Comparison of ENCODE assay signal across 8 cellular contexts in genomic region chr7:149261321-149261828, GRCh38.
DNase-seq lines count a peak whose midpoint lies in the region; ATAC-seq, FAIRE-seq and TF ChIP-seq lines count a peak whose summit lies in the region.

No MANE protein-coding gene starts in this region.

- TF ChIP-seq POLR2A in H54 (IDR thresholded peaks at IDR 0.05; ENCODE audit: low read depth, low read length) = no peak

- ATAC-seq in RWPE2 (ENCODE audit: low read depth) (peak; percentile 38), HG02588 (IDR thresholded peaks at IDR 0.05; ENCODE audit: unreplicated experiment) (no peak)
- ATAC-seq in effector memory CD8-positive, alpha-beta T cell (replicated peaks) = no peak

- H3K27ac ChIP-seq in RWPE2 (ENCODE audit: poor library complexity, severe bottlenecking) = peak overlapping the region; percentile 85
- peak overlapping the region; percentile 75 for H3K27ac ChIP-seq in muscle layer of duodenum (ENCODE audit: low read length)

- H3K4me1 ChIP-seq in RWPE2 (ENCODE audit: insufficient read depth, poor library complexity, severe bottlenecking) (peaks cover 4% of the 10 kb centered on the region), muscle layer of duodenum (ENCODE audit: control insufficient read depth in 1 of 2, insufficient read depth in 2 of 2, low read length in 2 of 2) (peaks cover 0 to 8% of the 10 kb centered on the region in 2 donors)

- H3K9me3 ChIP-seq in RWPE2 (ENCODE audit: severe bottlenecking) (no peaks in the 10 kb centered on the region), muscle layer of duodenum (ENCODE audit: control insufficient read depth in 1 of 2, low read length in 2 of 2) (no peaks in the 10 kb centered on the region)

- H3K27me3 ChIP-seq in RWPE2 (ENCODE audit: insufficient read depth, poor library complexity, severe bottlenecking) (no peaks in the 10 kb centered on the region), muscle layer of duodenum (ENCODE audit: low read depth, low read length) (no peaks in the 10 kb centered on the region)

- H3K36me3 ChIP-seq in RWPE2 (ENCODE audit: low read depth) = peaks cover 20% of the 10 kb centered on the region
- peaks cover 0 to 19% of the 10 kb centered on the region in 2 donors for H3K36me3 ChIP-seq in muscle layer of duodenum (ENCODE audit: control insufficient read depth in 1 of 2, insufficient read depth in 2 of 2, low read length in 2 of 2)

- peak overlapping the region; percentile 90 to 91 for H3K27ac Mint-ChIP-seq in effector memory CD8-positive, alpha-beta T cell

- no peak for FAIRE-seq in H54 (lab: Jason Lieb, UNC)

- DNase-seq in EH (ENCODE audit: low read depth) (peak; percentile 81), H54 (ENCODE audit: insufficient read length, low spot score) (peak; percentile 63), RWPE2 (ENCODE audit: low spot score) (no peak), AG08396 (ENCODE audit: low spot score) (no peak)
- no peak for DNase-seq in effector memory CD8-positive, alpha-beta T cell
- DNase-seq in activated effector memory CD4-positive, alpha-beta T cell treated with Interleukin-2 at 50 U/mL for 16 hours = no peak

- no peak for TF ChIP-seq CTCF in RWPE2 (IDR thresholded peaks at IDR 0.05; ENCODE audit: poor library complexity, severe bottlenecking)

- peaks cover 26% of the 10 kb centered on the region for H3K36me3 Mint-ChIP-seq in effector memory CD8-positive, alpha-beta T cell (ENCODE audit: insufficient read depth)

- no peaks in the 10 kb centered on the region for H3K9me3 Mint-ChIP-seq in effector memory CD8-positive, alpha-beta T cell

- H3K4me3 ChIP-seq in RWPE2 (ENCODE audit: severe bottlenecking) (peak overlapping the region; percentile 63), muscle layer of duodenum (ENCODE audit: low read depth in 1 of 2, low read length in 2 of 2) (peak overlapping the region; percentile 52 to 63)

- peaks cover 17 to 29% of the 10 kb centered on the region in 2 donors for H3K4me1 Mint-ChIP-seq in effector memory CD8-positive, alpha-beta T cell (ENCODE audit: low read depth in 2 of 2)

- H3K27me3 Mint-ChIP-seq in effector memory CD8-positive, alpha-beta T cell = no peaks in the 10 kb centered on the region

- peak overlapping the region; percentile 83 to 87 for H3K4me3 Mint-ChIP-seq in effector memory CD8-positive, alpha-beta T cell

Comparison
In these comparisons a context has a peak if more than half of its experiments do, and no peak if none do; other contexts are left out.
1. DNase-seq: peak in EH (single experiment) and H54 (single experiment); none in RWPE2 (single experiment), effector memory CD8-positive, alpha-beta T cell (0 of 3), activated effector memory CD4-positive, alpha-beta T cell treated with Interleukin-2 at 50 U/mL for 16 hours (single experiment) and AG08396 (single experiment).